ENCODE assay signal across 14 cellular contexts in genomic region chr10:10630281-10630680, GRCh38.
A peak's percentile ranks its signal among the peaks of the same experiment; 100 is the strongest.
DNase-seq lines count a peak whose midpoint lies in the region; ATAC-seq and TF ChIP-seq lines count a peak whose summit lies in the region.
"Had no signal": no experiment of that assay in that cellular context is flagged by ENCODE, and none has a peak within 500 bp of the region (broad histone marks: within the 10 kb centered on the region; RNA-seq: fewer than 3 reads in every experiment).

No MANE protein-coding gene starts in this region.

- no peaks in the 10 kb centered on the region for H3K36me3 Mint-ChIP-seq in neural progenitor cell
- H3K36me3 Mint-ChIP-seq: IgD-negative memory B cell had no signal

- H4K20me1 ChIP-seq in neural progenitor cell (ENCODE audit: low read depth), result no peaks in the 10 kb centered on the region

- peaks cover 15% of the 10 kb centered on the region for H3K4me1 ChIP-seq in neural progenitor cell
- H3K4me1 ChIP-seq in tibial nerve, result peaks cover 0 to 17% (median 3%) of the 10 kb centered on the region in 4 donors

- H3K27me3 ChIP-seq in WERI-Rb-1 (ENCODE audit: insufficient read depth, low read depth, severe bottlenecking) (no peaks in the 10 kb centered on the region), neural progenitor cell (no peaks in the 10 kb centered on the region), tibial nerve (no peaks in the 10 kb centered on the region)

- peaks cover 5% of the 10 kb centered on the region for H3K27me3 Mint-ChIP-seq in neural progenitor cell (ENCODE audit: insufficient read depth, low read depth)
- H3K27me3 Mint-ChIP-seq: B cell, IgD-negative memory B cell had no signal

- H3K4me2 ChIP-seq in neural progenitor cell, result no peak overlapping the region

- no peak for TF ChIP-seq POLR2A in tibial nerve (IDR thresholded peaks at IDR 0.05)

- no peak for TF ChIP-seq CTCF in WERI-Rb-1 (IDR thresholded peaks at IDR 0.05; ENCODE audit: low read depth, low read length)
- no peak for TF ChIP-seq CTCF in neural progenitor cell (IDR thresholded peaks at IDR 0.05)
- no peak for TF ChIP-seq CTCF in tibial nerve (IDR thresholded peaks at IDR 0.05)

- no peak overlapping the region for H3K9ac ChIP-seq in neural progenitor cell

- WGBS in tibial nerve, 2 donors, result 60 to 73% methylated on average over 3 of the region's 3 CpGs

- no peak overlapping the region for H3K4me3 ChIP-seq in WERI-Rb-1 (ENCODE audit: low read depth, low read length)
- no peak overlapping the region for H3K4me3 ChIP-seq in neural progenitor cell
- H3K4me3 ChIP-seq in tibial nerve, result no peak overlapping the region

- H3K27ac ChIP-seq in WERI-Rb-1, result peak overlapping the region; percentile 42
- no peak overlapping the region for H3K27ac ChIP-seq in neural progenitor cell
- H3K27ac ChIP-seq in tibial nerve, result no peak overlapping the region

- H3K36me3 ChIP-seq in WERI-Rb-1 (no peaks in the 10 kb centered on the region), neural progenitor cell (no peaks in the 10 kb centered on the region), tibial nerve (no peaks in the 10 kb centered on the region)

- H3K4me1 Mint-ChIP-seq in neural progenitor cell, result peaks cover 33% of the 10 kb centered on the region
- H3K4me1 Mint-ChIP-seq: B cell, IgD-negative memory B cell had no signal

- DNase-seq in D341Med (ENCODE audit: low spot score) (peak; percentile 69), NCI-H524 (lab: John Stamatoyannopoulos, UW) (peak; percentile 32 to 77), WERI-Rb-1 (peak; percentile 23), neural progenitor cell (ENCODE audit: low spot score) (no peak), tibial nerve (ENCODE audit: low spot score in 2 of 2) (no peak), HCEC 1CT (no peak)
- DNase-seq: 8988T; C1 segment of cervical spinal cord; CD4-positive, alpha-beta T cell; GF-D8 had no signal

- H3K79me2 ChIP-seq in neural progenitor cell (ENCODE audit: low read depth), result no peaks in the 10 kb centered on the region

- TF ChIP-seq EP300 in tibial nerve (IDR thresholded peaks at IDR 0.05), result no peak

- peak overlapping the region; percentile 69 for H3K27ac Mint-ChIP-seq in neural progenitor cell
- H3K27ac Mint-ChIP-seq: B cell; CD4-positive, alpha-beta T cell; IgD-negative memory B cell had no signal

- H3K9me3 ChIP-seq in WERI-Rb-1 (ENCODE audit: severe bottlenecking) (no peaks in the 10 kb centered on the region), neural progenitor cell (ENCODE audit: low read depth) (no peaks in the 10 kb centered on the region), tibial nerve (peaks cover 0 to 6% (median 0%) of the 10 kb centered on the region in 4 donors)

- no peak overlapping the region for H3K4me3 Mint-ChIP-seq in neural progenitor cell
- H3K4me3 Mint-ChIP-seq: B cell; CD4-positive, alpha-beta T cell; IgD-negative memory B cell had no signal

- H3K9me3 Mint-ChIP-seq in neural progenitor cell, result no peaks in the 10 kb centered on the region
- H3K9me3 Mint-ChIP-seq: CD4-positive, alpha-beta T cell; IgD-negative memory B cell had no signal

- H3F3A ChIP-seq in neural progenitor cell (ENCODE audit: low read depth), result no peaks in the 10 kb centered on the region

- ATAC-seq in HG02970 (IDR thresholded peaks at IDR 0.05; ENCODE audit: low FRiP score, unreplicated experiment), result no peak
- ATAC-seq: HCT116 had no signal

- no peak overlapping the region for H2AFZ ChIP-seq in neural progenitor cell (replicated peaks)

Comparison
In these comparisons a context has a peak if more than half of its experiments do, and no peak if none do; other contexts are left out.
1. DNase-seq: peak in D341Med (single experiment), NCI-H524 (2 of 2) and WERI-Rb-1 (single experiment); none in neural progenitor cell (single experiment), tibial nerve (0 of 2) and HCEC 1CT (single experiment).